Comparison of ENCODE assay signal across 1 cellular context in genomic region chr20:38446441-38447209, GRCh38.
TF ChIP-seq lines count a peak whose summit lies in the region.

No MANE protein-coding gene starts in this region.

TF ChIP-seq in HepG2, 621 proteins besides CTCF, POLR2A, EP300 and RAD21 (continued from another document and continues in another):
- TF ChIP-seq, protein P1, sequence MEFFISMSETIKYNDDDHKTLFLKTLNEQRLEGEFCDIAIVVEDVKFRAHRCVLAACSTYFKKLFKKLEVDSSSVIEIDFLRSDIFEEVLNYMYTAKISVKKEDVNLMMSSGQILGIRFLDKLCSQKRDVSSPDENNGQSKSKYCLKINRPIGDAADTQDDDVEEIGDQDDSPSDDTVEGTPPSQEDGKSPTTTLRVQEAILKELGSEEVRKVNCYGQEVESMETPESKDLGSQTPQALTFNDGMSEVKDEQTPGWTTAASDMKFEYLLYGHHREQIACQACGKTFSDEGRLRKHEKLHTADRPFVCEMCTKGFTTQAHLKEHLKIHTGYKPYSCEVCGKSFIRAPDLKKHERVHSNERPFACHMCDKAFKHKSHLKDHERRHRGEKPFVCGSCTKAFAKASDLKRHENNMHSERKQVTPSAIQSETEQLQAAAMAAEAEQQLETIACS (CRISPR knock-in tag; IDR thresholded peaks at IDR 0.05) = 0 out of 2 replicates have a peak, but pooled peaks have one; percentile 16
- 0 out of 2 replicates have a peak, but pooled peaks have one; percentile 84 for TF ChIP-seq REL (CRISPR knock-in tag; conservative IDR thresholded peaks at IDR 0.05)
- TF ChIP-seq RCOR2 (CRISPR knock-in tag; IDR thresholded peaks at IDR 0.05) = peak; percentile 81
- TF ChIP-seq SAFB2 (CRISPR knock-in tag; IDR thresholded peaks at IDR 0.05; ENCODE audit: borderline replicate concordance, low read depth) = peak; percentile 100
- TF ChIP-seq, protein P2, sequence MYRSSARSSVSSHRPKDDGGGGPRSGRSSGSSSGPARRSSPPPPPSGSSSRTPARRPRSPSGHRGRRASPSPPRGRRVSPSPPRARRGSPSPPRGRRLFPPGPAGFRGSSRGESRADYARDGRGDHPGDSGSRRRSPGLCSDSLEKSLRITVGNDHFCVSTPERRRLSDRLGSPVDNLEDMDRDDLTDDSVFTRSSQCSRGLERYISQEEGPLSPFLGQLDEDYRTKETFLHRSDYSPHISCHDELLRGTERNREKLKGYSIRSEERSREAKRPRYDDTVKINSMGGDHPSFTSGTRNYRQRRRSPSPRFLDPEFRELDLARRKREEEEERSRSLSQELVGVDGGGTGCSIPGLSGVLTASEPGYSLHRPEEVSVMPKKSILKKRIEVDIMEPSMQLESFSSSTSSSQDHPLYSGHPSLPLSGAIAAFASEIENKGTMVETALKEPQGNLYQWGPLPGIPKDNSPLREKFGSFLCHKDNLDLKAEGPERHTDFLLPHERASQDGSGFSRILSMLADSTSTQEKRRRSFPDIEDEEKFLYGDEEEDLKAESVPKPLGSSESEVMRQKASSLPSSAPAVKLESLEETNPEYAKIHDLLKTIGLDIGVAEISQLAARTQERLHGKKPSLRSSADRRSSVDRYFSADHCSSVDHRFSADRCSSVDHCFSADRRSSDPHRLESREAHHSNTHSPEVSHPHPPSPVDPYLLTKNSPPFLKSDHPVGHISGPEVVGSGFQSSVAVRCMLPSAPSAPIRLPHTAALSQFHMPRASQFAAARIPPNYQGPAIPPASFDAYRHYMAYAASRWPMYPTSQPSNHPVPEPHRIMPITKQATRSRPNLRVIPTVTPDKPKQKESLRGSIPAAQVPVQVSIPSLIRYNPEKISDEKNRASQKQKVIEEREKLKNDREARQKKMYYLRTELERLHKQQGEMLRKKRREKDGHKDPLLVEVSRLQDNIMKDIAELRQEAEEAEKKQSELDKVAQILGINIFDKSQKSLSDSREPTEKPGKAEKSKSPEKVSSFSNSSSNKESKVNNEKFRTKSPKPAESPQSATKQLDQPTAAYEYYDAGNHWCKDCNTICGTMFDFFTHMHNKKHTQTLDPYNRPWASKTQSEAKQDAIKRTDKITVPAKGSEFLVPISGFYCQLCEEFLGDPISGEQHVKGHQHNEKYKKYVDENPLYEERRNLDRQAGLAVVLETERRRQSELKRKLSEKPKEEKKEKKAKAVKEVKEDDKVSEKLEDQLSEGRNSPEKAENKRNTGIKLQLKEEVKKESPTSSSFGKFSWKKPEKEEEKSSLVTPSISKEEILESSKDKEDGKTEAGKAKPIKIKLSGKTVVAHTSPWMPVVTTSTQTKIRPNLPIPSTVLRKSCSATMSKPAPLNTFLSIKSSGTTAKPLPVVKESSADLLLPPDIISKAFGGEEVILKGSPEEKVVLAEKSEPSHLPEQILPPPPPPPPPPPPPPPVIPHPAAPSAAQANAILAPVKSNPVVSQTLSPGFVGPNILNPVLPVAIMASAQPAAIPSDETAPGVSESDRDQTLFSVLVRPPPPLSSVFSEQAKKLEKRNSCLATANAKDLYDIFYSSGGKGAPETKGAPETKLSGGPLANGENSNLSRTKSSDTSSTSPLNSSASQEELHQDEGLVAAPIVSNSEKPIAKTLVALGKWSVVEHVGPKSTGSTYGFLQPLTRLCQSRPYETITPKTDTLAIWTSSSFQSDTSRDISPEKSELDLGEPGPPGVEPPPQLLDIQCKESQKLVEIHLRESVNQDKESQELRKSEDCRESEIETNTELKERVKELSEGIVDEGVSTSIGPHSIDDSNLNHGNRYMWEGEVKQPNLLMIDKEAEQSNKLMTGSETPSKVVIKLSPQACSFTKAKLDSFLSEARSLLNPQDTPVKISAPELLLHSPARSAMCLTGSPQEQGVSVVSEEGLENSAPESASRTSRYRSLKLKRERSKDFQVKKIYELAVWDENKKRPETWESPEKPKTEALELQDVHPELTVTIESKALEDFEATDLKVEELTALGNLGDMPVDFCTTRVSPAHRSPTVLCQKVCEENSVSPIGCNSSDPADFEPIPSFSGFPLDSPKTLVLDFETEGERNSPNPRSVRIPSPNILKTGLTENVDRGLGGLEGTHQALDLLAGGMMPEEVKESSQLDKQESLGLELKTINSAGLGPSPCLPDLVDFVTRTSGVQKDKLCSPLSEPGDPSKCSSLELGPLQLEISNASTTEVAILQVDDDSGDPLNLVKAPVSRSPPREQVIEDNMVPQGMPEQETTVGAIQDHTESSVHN (CRISPR knock-in tag; IDR thresholded peaks at IDR 0.05) = no peak
- peak; percentile 99 for TF ChIP-seq JARID2 (CRISPR knock-in tag; IDR thresholded peaks at IDR 0.05; ENCODE audit: insufficient replicate concordance)
- TF ChIP-seq ZNF274 (CRISPR knock-in tag; IDR thresholded peaks at IDR 0.05) = peak; percentile 96
- peak; percentile 97; the same call in 1 of the 2 replicates for TF ChIP-seq ZNF619 (CRISPR knock-in tag; IDR thresholded peaks at IDR 0.05)
- peak; percentile 61; the same call in 1 of the 2 replicates for TF ChIP-seq ARID2 (CRISPR knock-in tag; IDR thresholded peaks at IDR 0.05; ENCODE audit: borderline replicate concordance)
- peak; percentile 50; the same call in 1 of the 2 replicates for TF ChIP-seq RFX3 (CRISPR knock-in tag; IDR thresholded peaks at IDR 0.05)
- TF ChIP-seq, protein P3, sequence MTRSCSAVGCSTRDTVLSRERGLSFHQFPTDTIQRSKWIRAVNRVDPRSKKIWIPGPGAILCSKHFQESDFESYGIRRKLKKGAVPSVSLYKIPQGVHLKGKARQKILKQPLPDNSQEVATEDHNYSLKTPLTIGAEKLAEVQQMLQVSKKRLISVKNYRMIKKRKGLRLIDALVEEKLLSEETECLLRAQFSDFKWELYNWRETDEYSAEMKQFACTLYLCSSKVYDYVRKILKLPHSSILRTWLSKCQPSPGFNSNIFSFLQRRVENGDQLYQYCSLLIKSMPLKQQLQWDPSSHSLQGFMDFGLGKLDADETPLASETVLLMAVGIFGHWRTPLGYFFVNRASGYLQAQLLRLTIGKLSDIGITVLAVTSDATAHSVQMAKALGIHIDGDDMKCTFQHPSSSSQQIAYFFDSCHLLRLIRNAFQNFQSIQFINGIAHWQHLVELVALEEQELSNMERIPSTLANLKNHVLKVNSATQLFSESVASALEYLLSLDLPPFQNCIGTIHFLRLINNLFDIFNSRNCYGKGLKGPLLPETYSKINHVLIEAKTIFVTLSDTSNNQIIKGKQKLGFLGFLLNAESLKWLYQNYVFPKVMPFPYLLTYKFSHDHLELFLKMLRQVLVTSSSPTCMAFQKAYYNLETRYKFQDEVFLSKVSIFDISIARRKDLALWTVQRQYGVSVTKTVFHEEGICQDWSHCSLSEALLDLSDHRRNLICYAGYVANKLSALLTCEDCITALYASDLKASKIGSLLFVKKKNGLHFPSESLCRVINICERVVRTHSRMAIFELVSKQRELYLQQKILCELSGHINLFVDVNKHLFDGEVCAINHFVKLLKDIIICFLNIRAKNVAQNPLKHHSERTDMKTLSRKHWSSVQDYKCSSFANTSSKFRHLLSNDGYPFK (CRISPR knock-in tag; IDR thresholded peaks at IDR 0.05; ENCODE audit: borderline replicate concordance) = peak; percentile 97
- TF ChIP-seq HMGA1 (CRISPR knock-in tag; conservative IDR thresholded peaks at IDR 0.05) = no peak
- TF ChIP-seq ZNF614 (CRISPR knock-in tag; IDR thresholded peaks at IDR 0.05; ENCODE audit: borderline replicate concordance) = peak; percentile 99
- no peak for TF ChIP-seq ZNF646 (CRISPR knock-in tag; IDR thresholded peaks at IDR 0.05)
- peak; percentile 96 for TF ChIP-seq RBM39 (IDR thresholded peaks at IDR 0.05; ENCODE audit: low read depth, low read length, poor library complexity, severe bottlenecking)
- TF ChIP-seq SCMH1 (CRISPR knock-in tag; IDR thresholded peaks at IDR 0.05; ENCODE audit: borderline replicate concordance) = no peak
- peak; percentile 78 for TF ChIP-seq MAFG (CRISPR knock-in tag; IDR thresholded peaks at IDR 0.05)
- TF ChIP-seq BCL6 (CRISPR knock-in tag; IDR thresholded peaks at IDR 0.05) = peak; percentile 87
- TF ChIP-seq, protein P4, sequence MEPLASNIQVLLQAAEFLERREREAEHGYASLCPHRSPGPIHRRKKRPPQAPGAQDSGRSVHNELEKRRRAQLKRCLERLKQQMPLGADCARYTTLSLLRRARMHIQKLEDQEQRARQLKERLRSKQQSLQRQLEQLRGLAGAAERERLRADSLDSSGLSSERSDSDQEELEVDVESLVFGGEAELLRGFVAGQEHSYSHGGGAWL (CRISPR knock-in tag; IDR thresholded peaks at IDR 0.05) = peak; percentile 97
- peak; percentile 98 for TF ChIP-seq ZNF280D (CRISPR knock-in tag; IDR thresholded peaks at IDR 0.05)
- peak; percentile 16; the same call in 1 of the 2 replicates for TF ChIP-seq TEAD2 (CRISPR knock-in tag; IDR thresholded peaks at IDR 0.05)
- TF ChIP-seq TEF (CRISPR knock-in tag; IDR thresholded peaks at IDR 0.05) = peak; percentile 86
- TF ChIP-seq CEBPB (IDR thresholded peaks at IDR 0.05; ENCODE audit: borderline replicate concordance, low read depth, low read length) = no peak
- TF ChIP-seq ZNF747 (CRISPR knock-in tag; IDR thresholded peaks at IDR 0.05; ENCODE audit: borderline replicate concordance) = peak; percentile 99
- TF ChIP-seq, protein P5, sequence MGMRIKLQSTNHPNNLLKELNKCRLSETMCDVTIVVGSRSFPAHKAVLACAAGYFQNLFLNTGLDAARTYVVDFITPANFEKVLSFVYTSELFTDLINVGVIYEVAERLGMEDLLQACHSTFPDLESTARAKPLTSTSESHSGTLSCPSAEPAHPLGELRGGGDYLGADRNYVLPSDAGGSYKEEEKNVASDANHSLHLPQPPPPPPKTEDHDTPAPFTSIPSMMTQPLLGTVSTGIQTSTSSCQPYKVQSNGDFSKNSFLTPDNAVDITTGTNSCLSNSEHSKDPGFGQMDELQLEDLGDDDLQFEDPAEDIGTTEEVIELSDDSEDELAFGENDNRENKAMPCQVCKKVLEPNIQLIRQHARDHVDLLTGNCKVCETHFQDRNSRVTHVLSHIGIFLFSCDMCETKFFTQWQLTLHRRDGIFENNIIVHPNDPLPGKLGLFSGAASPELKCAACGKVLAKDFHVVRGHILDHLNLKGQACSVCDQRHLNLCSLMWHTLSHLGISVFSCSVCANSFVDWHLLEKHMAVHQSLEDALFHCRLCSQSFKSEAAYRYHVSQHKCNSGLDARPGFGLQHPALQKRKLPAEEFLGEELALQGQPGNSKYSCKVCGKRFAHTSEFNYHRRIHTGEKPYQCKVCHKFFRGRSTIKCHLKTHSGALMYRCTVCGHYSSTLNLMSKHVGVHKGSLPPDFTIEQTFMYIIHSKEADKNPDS (CRISPR knock-in tag; IDR thresholded peaks at IDR 0.05) = no peak
- peak; percentile 95; the same call in 1 of the 2 replicates for TF ChIP-seq ZNF761 (CRISPR knock-in tag; conservative IDR thresholded peaks at IDR 0.05)
- peak; percentile 94 for TF ChIP-seq ZSCAN21 (CRISPR knock-in tag; IDR thresholded peaks at IDR 0.05; ENCODE audit: borderline replicate concordance)
